In genomic region chrX:48573690-48574269, GRCh38 we compare ENCODE assay signal across 8 cellular contexts. TPM values are rescaled to one million over a fixed set of nuclear protein-coding genes. Genes with fewer than 3 reads are reported as not detected.
DNase-seq lines count a peak whose midpoint lies in the region; ATAC-seq and TF ChIP-seq lines count a peak whose summit lies in the region.

No MANE protein-coding gene starts in this region.

- H3K4me3 ChIP-seq in DOHH2 (ENCODE audit: low read length) (peak overlapping the region; percentile 93), WERI-Rb-1 (ENCODE audit: low read depth, low read length) (peak overlapping the region; percentile 67)

- no peaks in the 10 kb centered on the region for H3K9me3 ChIP-seq in DOHH2 (ENCODE audit: control insufficient read depth, insufficient read depth, low read length)
- H3K9me3 ChIP-seq in KOPT-K1 (ENCODE audit: insufficient read depth, low read length, poor library complexity, severe bottlenecking), result no peaks in the 10 kb centered on the region
- no peaks in the 10 kb centered on the region for H3K9me3 ChIP-seq in WERI-Rb-1 (ENCODE audit: severe bottlenecking)

- H3K36me3 Mint-ChIP-seq in endothelial cell (ENCODE audit: low read depth, unreplicated experiment) (peaks cover 7% of the 10 kb centered on the region), naive B cell (peaks cover 0 to 13% of the 10 kb centered on the region in 2 donors)

- H4K20me1 ChIP-seq in DOHH2 (ENCODE audit: control insufficient read depth, insufficient read depth, low read depth, low read length), result peaks cover 11% of the 10 kb centered on the region; the same call in 1 of the 2 replicates

- H3K4me2 ChIP-seq in DOHH2 (ENCODE audit: low read length), result peak overlapping the region; percentile 92

- ATAC-seq in naive B cell (ENCODE audit: low read depth in 2 of 2), result peak; percentile 9 to 24

- H3K27me3 Mint-ChIP-seq in endothelial cell (ENCODE audit: unreplicated experiment), result peaks cover 6% of the 10 kb centered on the region
- no peaks in the 10 kb centered on the region for H3K27me3 Mint-ChIP-seq in naive B cell

- H3K4me1 Mint-ChIP-seq in endothelial cell (ENCODE audit: unreplicated experiment), result peaks cover 13% of the 10 kb centered on the region
- H3K4me1 Mint-ChIP-seq in naive B cell, result peaks cover 10 to 26% (median 18%) of the 10 kb centered on the region in 3 donors

- peaks cover 25% of the 10 kb centered on the region for H3K79me2 ChIP-seq in DOHH2 (ENCODE audit: control insufficient read depth, low read length)

- TF ChIP-seq CTCF in DOHH2 (IDR thresholded peaks at IDR 0.05; ENCODE audit: low read depth, low read length, poor library complexity, severe bottlenecking) (no peak), WERI-Rb-1 (IDR thresholded peaks at IDR 0.05; ENCODE audit: low read depth, low read length) (no peak), endothelial cell (IDR thresholded peaks at IDR 0.05; ENCODE audit: unreplicated experiment) (no peak)

- H3F3A ChIP-seq in DOHH2 (ENCODE audit: control insufficient read depth, insufficient read depth), result peaks cover 38% of the 10 kb centered on the region

- peak overlapping the region; percentile 33 for H3K27ac ChIP-seq in DOHH2 (ENCODE audit: low read depth, low read length)
- H3K27ac ChIP-seq in KOPT-K1 (ENCODE audit: low read depth, low read length, poor library complexity, severe bottlenecking), result peak overlapping the region; percentile 98
- H3K27ac ChIP-seq in WERI-Rb-1, result peak overlapping the region; percentile 98

- peak overlapping the region; percentile 99 for H3K27ac Mint-ChIP-seq in endothelial cell (ENCODE audit: unreplicated experiment)
- peak overlapping the region; percentile 97 to 100 (median 100) for H3K27ac Mint-ChIP-seq in naive B cell

- no peaks in the 10 kb centered on the region for H3K9me2 ChIP-seq in DOHH2 (replicated peaks; ENCODE audit: control insufficient read depth, low read length)

- H3K9me3 Mint-ChIP-seq in endothelial cell (ENCODE audit: unreplicated experiment) (no peaks in the 10 kb centered on the region), naive B cell (peaks cover 0 to 2% (median 0%) of the 10 kb centered on the region in 7 donors)

- H3K27me3 ChIP-seq in DOHH2 (ENCODE audit: control insufficient read depth, low read length) (no peaks in the 10 kb centered on the region), WERI-Rb-1 (ENCODE audit: insufficient read depth, low read depth, severe bottlenecking) (peaks cover 22% of the 10 kb centered on the region)

- H3K36me3 ChIP-seq in DOHH2 (ENCODE audit: control insufficient read depth, low read length) (peaks cover 41% of the 10 kb centered on the region), KOPT-K1 (ENCODE audit: insufficient read depth, low read length) (peaks cover 40% of the 10 kb centered on the region), WERI-Rb-1 (peaks cover 41% of the 10 kb centered on the region)

- peak overlapping the region; percentile 98 for H3K4me3 Mint-ChIP-seq in endothelial cell (ENCODE audit: unreplicated experiment)
- peak overlapping the region; percentile 87 to 100 (median 98) for H3K4me3 Mint-ChIP-seq in naive B cell

- DNase-seq in WERI-Rb-1 (no peak), endothelial cell (ENCODE audit: low spot score) (no peak), naive B cell (no peak), superior temporal gyrus (ENCODE audit: extremely low spot score) (no peak), ecto neural progenitor cell (ENCODE audit: low spot score) (no peak), glomerular visceral epithelial cell (ENCODE audit: extremely low spot score) (no peak)

- H3K4me1 ChIP-seq in DOHH2 (ENCODE audit: control insufficient read depth, low read length), result peaks cover 38% of the 10 kb centered on the region

RNA-seq across cellular contexts. Expression of gene RBM3, which starts 0.5 kb away (rescaled TPM):
- total RNA-seq in endothelial cell (ENCODE audit: unreplicated experiment), result 252 TPM
- polyA plus RNA-seq in naive B cell (ENCODE audit: low read depth in 6 of 6), result 100 to 1,000 TPM; 231 to 340 (median 264) TPM

RNA-seq across cellular contexts. Expression of gene WDR13, which starts 23.5 kb away (rescaled TPM):
- total RNA-seq in endothelial cell (ENCODE audit: unreplicated experiment), result 73.8 TPM
- 10 to 100 TPM; 54.4 to 85.0 (median 61.3) TPM for polyA plus RNA-seq in naive B cell (ENCODE audit: low read depth in 6 of 6)

RNA-seq across cellular contexts. Expression of gene TBC1D25, which starts 34.3 kb away (rescaled TPM):
- total RNA-seq in endothelial cell (ENCODE audit: unreplicated experiment), result 12.5 TPM
- polyA plus RNA-seq in naive B cell (ENCODE audit: low read depth in 6 of 6), result 10 to 100 TPM; 14.5 to 24.4 (median 21.2) TPM

RNA-seq across cellular contexts. Expression of gene EBP, which starts 52.2 kb away (rescaled TPM):
- total RNA-seq in endothelial cell (ENCODE audit: unreplicated experiment), result 66.0 TPM
- polyA plus RNA-seq in naive B cell (ENCODE audit: low read depth in 6 of 6), result 10 to 100 TPM; 54.3 to 83.5 (median 64.1) TPM

Comparison
In these comparisons a context has a peak if more than half of its experiments do, and no peak if none do; other contexts are left out.
1. H3K27ac ChIP-seq: peak in every context shown above with its lines; median percentile 98 in KOPT-K1; 98 in WERI-Rb-1; 33 in DOHH2.